ENCODE assay signal across 1 cellular context in the genomic region with DNA sequence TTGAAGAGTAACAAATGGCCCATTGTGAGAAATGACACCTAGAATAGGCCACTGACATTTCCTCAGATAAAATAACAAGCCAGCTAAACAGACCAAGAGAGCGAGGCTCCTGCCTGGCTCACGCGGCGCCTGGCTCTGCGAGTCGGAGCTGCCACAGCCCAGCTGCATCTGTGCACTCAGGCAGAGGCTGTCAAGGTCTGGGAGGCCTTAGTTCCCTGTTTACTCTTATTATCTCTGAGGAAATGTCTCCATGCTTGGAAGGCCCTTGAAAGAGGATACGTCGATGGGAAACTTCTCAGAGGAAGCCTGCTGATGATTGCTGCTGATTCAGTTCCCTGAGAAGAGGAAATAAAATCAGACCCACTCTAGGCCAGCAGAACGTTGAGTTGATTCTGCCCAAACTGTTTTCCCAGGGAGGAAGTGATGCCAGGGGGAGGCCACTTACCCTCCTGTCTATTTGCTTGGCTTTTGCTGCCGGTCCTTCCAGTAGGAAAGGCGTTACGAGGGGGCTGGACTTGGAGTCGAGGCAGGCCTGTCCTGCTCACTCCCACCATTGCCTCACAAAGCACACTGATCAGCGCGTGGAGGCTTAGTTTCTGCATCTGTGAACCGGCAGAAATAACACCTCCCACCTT.
TF ChIP-seq lines count a peak whose summit lies in the region.

No MANE protein-coding gene starts in this region.

TF ChIP-seq in SK-N-SH, 30 proteins besides CTCF, POLR2A, EP300 and RAD21 (continued from another document):
- no peak for TF ChIP-seq FOXJ3 (CRISPR knock-in tag; IDR thresholded peaks at IDR 0.05)
- TF ChIP-seq JUND (IDR thresholded peaks at IDR 0.05), result no peak
- TF ChIP-seq, protein P1, sequence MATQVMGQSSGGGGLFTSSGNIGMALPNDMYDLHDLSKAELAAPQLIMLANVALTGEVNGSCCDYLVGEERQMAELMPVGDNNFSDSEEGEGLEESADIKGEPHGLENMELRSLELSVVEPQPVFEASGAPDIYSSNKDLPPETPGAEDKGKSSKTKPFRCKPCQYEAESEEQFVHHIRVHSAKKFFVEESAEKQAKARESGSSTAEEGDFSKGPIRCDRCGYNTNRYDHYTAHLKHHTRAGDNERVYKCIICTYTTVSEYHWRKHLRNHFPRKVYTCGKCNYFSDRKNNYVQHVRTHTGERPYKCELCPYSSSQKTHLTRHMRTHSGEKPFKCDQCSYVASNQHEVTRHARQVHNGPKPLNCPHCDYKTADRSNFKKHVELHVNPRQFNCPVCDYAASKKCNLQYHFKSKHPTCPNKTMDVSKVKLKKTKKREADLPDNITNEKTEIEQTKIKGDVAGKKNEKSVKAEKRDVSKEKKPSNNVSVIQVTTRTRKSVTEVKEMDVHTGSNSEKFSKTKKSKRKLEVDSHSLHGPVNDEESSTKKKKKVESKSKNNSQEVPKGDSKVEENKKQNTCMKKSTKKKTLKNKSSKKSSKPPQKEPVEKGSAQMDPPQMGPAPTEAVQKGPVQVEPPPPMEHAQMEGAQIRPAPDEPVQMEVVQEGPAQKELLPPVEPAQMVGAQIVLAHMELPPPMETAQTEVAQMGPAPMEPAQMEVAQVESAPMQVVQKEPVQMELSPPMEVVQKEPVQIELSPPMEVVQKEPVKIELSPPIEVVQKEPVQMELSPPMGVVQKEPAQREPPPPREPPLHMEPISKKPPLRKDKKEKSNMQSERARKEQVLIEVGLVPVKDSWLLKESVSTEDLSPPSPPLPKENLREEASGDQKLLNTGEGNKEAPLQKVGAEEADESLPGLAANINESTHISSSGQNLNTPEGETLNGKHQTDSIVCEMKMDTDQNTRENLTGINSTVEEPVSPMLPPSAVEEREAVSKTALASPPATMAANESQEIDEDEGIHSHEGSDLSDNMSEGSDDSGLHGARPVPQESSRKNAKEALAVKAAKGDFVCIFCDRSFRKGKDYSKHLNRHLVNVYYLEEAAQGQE (IDR thresholded peaks at IDR 0.05; ENCODE audit: low read depth, low read length), result no peak
- no peak for TF ChIP-seq TEAD4 (IDR thresholded peaks at IDR 0.05; ENCODE audit: borderline replicate concordance, insufficient read depth)
- no peak for TF ChIP-seq SMC3 (IDR thresholded peaks at IDR 0.05; ENCODE audit: low read depth, low read length)
- TF ChIP-seq EZH2phosphoT487 (IDR thresholded peaks at IDR 0.05; ENCODE audit: borderline replicate concordance, low read depth), result no peak
- TF ChIP-seq, protein P2, sequence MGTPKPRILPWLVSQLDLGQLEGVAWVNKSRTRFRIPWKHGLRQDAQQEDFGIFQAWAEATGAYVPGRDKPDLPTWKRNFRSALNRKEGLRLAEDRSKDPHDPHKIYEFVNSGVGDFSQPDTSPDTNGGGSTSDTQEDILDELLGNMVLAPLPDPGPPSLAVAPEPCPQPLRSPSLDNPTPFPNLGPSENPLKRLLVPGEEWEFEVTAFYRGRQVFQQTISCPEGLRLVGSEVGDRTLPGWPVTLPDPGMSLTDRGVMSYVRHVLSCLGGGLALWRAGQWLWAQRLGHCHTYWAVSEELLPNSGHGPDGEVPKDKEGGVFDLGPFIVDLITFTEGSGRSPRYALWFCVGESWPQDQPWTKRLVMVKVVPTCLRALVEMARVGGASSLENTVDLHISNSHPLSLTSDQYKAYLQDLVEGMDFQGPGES (IDR thresholded peaks at IDR 0.05; ENCODE audit: low read depth, low read length), result no peak
- TF ChIP-seq MEF2A (IDR thresholded peaks at IDR 0.05; ENCODE audit: borderline replicate concordance, low read depth), result no peak
- TF ChIP-seq, protein P3, sequence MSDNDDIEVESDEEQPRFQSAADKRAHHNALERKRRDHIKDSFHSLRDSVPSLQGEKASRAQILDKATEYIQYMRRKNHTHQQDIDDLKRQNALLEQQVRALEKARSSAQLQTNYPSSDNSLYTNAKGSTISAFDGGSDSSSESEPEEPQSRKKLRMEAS (IDR thresholded peaks at IDR 0.05; ENCODE audit: low read depth), result no peak
- no peak for TF ChIP-seq FOSL2 (IDR thresholded peaks at IDR 0.05; ENCODE audit: borderline replicate concordance, low read depth)
- no peak for TF ChIP-seq TCF12 (IDR thresholded peaks at IDR 0.05)
- no peak for TF ChIP-seq YY1 (IDR thresholded peaks at IDR 0.05; ENCODE audit: low read depth)
- no peak for TF ChIP-seq GABPA (IDR thresholded peaks at IDR 0.05; ENCODE audit: low read depth)
- TF ChIP-seq NRF1 (IDR thresholded peaks at IDR 0.05; ENCODE audit: low read depth, low read length), result no peak
- TF ChIP-seq NFIC (IDR thresholded peaks at IDR 0.05; ENCODE audit: borderline replicate concordance), result no peak
- no peak for TF ChIP-seq SIN3A (IDR thresholded peaks at IDR 0.05; ENCODE audit: borderline replicate concordance, low read depth, low read length)
